9 cellular contexts compared by ENCODE assay signal in genomic region chr17:69265873-69266272, GRCh38. TPM values are rescaled to one million over a fixed set of nuclear protein-coding genes. Genes with fewer than 3 reads are reported as not detected.
"Had no signal": no experiment of that assay in that cellular context is flagged by ENCODE, and none has a peak within 500 bp of the region (broad histone marks: within the 10 kb centered on the region; RNA-seq: fewer than 3 reads in every experiment).

No MANE protein-coding gene starts in this region.

- H3K27ac ChIP-seq: GM23248, HL-60 had no signal

- DNase-seq: GM23248, GOT3, H9, HCEC 1CT, HFFc6, KG1 had no signal

- ATAC-seq: HepG2 had no signal

- H3K9ac ChIP-seq: GM23248 had no signal

- FAIRE-seq: HepG2 had no signal

- H2AFZ ChIP-seq: GM23248 had no signal

- H3K4me3 ChIP-seq: GM23248 had no signal

RNA-seq across cellular contexts. Expression of gene ABCA10, which starts 37.2 kb away (rescaled TPM):
- total RNA-seq: H9 had no signal
- polyA plus RNA-seq: IgD-negative memory B cell had no signal
